16 cellular contexts compared by ENCODE assay signal in the genomic region with DNA sequence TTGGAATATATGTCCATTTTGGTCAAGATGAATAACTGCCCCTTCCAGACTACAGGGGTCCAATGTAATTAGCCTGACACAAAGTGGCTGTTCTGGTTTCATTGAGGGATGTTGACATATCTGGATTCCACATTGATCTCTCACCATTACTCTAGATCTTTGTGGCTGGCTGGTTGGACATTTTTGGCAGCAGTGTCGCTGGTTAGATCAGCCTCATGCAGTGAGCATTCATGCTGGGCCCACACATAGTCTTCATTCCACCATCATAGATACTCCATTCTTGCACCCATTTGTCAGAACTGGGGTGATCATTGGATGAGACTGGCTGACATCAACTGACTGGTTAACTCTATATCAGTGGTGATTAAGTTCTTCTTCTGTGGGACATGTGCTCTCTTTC.
DNase-seq lines count a peak whose midpoint lies in the region; ATAC-seq and TF ChIP-seq lines count a peak whose summit lies in the region.
"Had no signal": no experiment of that assay in that cellular context is flagged by ENCODE, and none has a peak within 500 bp of the region (broad histone marks: within the 10 kb centered on the region; RNA-seq: fewer than 3 reads in every experiment).

No MANE protein-coding gene starts in this region.

- in situ Hi-C loops in astrocyte of the spinal cord (cut with HindIII; ENCODE audit: low sequenced_read_pairs), result no loop called here
- in situ Hi-C loops in GM13976 (cut with MboI; ENCODE audit: low sequenced_read_pairs, unreplicated experiment), result no loop called here

- ATAC-seq in GM18520 (IDR thresholded peaks at IDR 0.05; ENCODE audit: unreplicated experiment), result no peak
- ATAC-seq: GM23338 had no signal

- DNase-seq in HCEC 1CT (peak; percentile 33), astrocyte of the spinal cord (ENCODE audit: low read depth, low spot score) (peak; percentile 9), fibroblast of the aortic adventitia (ENCODE audit: low read depth) (peak; percentile 1), GM13976 (ENCODE audit: low spot score) (no peak), NCI-H1436 treated with DMSO at 0.1 percent for 48 hours (lab: John Stamatoyannopoulos, UW) (no peak), NCI-H2029 treated with DMSO at 0.1 percent for 48 hours (lab: John Stamatoyannopoulos, UW) (no peak)
- DNase-seq: DMS53, NCI-H1105 treated with DMSO at 0.1 percent for 48 hours, NCI-H1694, NCI-H2081 treated with DMSO at 0.1 percent for 48 hours, NCI-H446, NCI-H526, Peyer's patch had no signal

- TF ChIP-seq CTCF in astrocyte of the spinal cord (IDR thresholded peaks at IDR 0.05; ENCODE audit: low read depth, low read length) (no peak), fibroblast of the aortic adventitia (IDR thresholded peaks at IDR 0.05; ENCODE audit: insufficient read depth, low read length) (no peak), GM13976 (IDR thresholded peaks at IDR 0.05; ENCODE audit: borderline replicate concordance, control extremely low read depth, extremely low read depth, insufficient read depth, missing control alignments) (no peak)

- H3K4me3 ChIP-seq in astrocyte of the spinal cord (ENCODE audit: low read depth, low read length) (no peak overlapping the region), fibroblast of the aortic adventitia (ENCODE audit: low read depth, low read length) (no peak overlapping the region)
- H3K4me3 ChIP-seq: GM23338, HAP-1, Peyer's patch had no signal

Comparison
In these comparisons a context has a peak if more than half of its experiments do, and no peak if none do; other contexts are left out.
1. DNase-seq: peak in HCEC 1CT (single experiment), astrocyte of the spinal cord (single experiment) and fibroblast of the aortic adventitia (single experiment); none in GM13976 (single experiment), NCI-H1436 treated with DMSO at 0.1 percent for 48 hours (single experiment) and NCI-H2029 treated with DMSO at 0.1 percent for 48 hours (single experiment).